In the genomic region with DNA sequence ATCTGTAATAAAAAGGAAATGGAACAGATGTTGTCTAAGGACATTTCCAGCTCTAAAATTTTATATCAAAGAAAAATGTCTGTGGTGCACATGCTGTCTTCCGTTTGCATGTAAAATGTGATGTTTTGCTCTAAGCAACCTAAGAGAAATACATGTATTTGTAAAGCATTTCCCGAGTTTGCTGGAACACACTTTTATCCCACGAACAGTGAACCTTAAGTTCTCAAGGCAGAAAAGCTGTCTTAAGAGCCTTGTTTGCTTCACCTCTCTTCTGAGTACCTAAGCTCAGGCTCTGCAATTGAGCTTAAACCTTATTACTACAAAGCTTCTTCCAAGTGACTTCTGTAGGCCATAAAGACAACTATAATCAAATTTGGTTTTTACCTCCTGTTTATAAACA, we compare ENCODE assay signal across 11 cellular contexts. TPM values are rescaled to one million over a fixed set of nuclear protein-coding genes. Genes with fewer than 3 reads are reported as not detected.
A peak's percentile ranks its signal among the peaks of the same experiment; 100 is the strongest.
DNase-seq lines count a peak whose midpoint lies in the region; ATAC-seq and TF ChIP-seq lines count a peak whose summit lies in the region.
"Had no signal": no experiment of that assay in that cellular context is flagged by ENCODE, and none has a peak within 500 bp of the region (broad histone marks: within the 10 kb centered on the region; RNA-seq: fewer than 3 reads in every experiment).

No MANE protein-coding gene starts in this region.

- H3K27ac Mint-ChIP-seq in activated naive CD8-positive, alpha-beta T cell treated with anti-CD3 and anti-CD28 coated beads, Interleukin-2, amount 50 U/mL, for 24 hours = peak overlapping the region; percentile 94

- H3K36me3 Mint-ChIP-seq in activated naive CD8-positive, alpha-beta T cell treated with anti-CD3 and anti-CD28 coated beads, Interleukin-2, amount 50 U/mL, for 24 hours (ENCODE audit: low read depth) = peaks cover 2% of the 10 kb centered on the region

- no peak overlapping the region for H3K9ac ChIP-seq in muscle layer of colon (ENCODE audit: low read length)

- no peaks in the 10 kb centered on the region for H3K27me3 Mint-ChIP-seq in activated naive CD8-positive, alpha-beta T cell treated with anti-CD3 and anti-CD28 coated beads, Interleukin-2, amount 50 U/mL, for 24 hours

- no peak for DNase-seq in left ventricle myocardium inferior
- DNase-seq in Right ventricle myocardium inferior (ENCODE audit: missing footprints) = no peak
- no peak for DNase-seq in activated naive CD8-positive, alpha-beta T cell treated with anti-CD3 and anti-CD28 coated beads, Interleukin-2, amount 50 U/mL, for 24 hours
- no peak for DNase-seq in upper lobe of right lung
- DNase-seq in NCI-H526 (lab: John Stamatoyannopoulos, UW) = no peak
- DNase-seq: activated CD4-positive, CD25-positive, alpha-beta regulatory T cell treated with anti-CD3 and anti-CD28 coated beads, Interleukin-2, amount 50 U/mL, for 72 hours; effector CD8-positive, alpha-beta T cell; NCI-H2227 treated with DMSO at 0.1 percent for 48 hours had no signal

- no peaks in the 10 kb centered on the region for H3K9me3 Mint-ChIP-seq in activated naive CD8-positive, alpha-beta T cell treated with anti-CD3 and anti-CD28 coated beads, Interleukin-2, amount 50 U/mL, for 24 hours

- H3K27me3 ChIP-seq in left ventricle myocardium inferior (ENCODE audit: low read depth) (no peaks in the 10 kb centered on the region), muscle layer of colon (ENCODE audit: control insufficient read depth in 1 of 2, insufficient read depth in 2 of 2, low read length in 2 of 2) (no peaks in the 10 kb centered on the region), upper lobe of right lung (no peaks in the 10 kb centered on the region)

- H3K4me3 Mint-ChIP-seq in activated naive CD8-positive, alpha-beta T cell treated with anti-CD3 and anti-CD28 coated beads, Interleukin-2, amount 50 U/mL, for 24 hours = peak overlapping the region; percentile 82

- H3K9me3 ChIP-seq in left ventricle myocardium inferior (replicated peaks) (no peaks in the 10 kb centered on the region), muscle layer of colon (ENCODE audit: low read length) (no peaks in the 10 kb centered on the region), upper lobe of right lung (no peaks in the 10 kb centered on the region)

- H3K4me1 Mint-ChIP-seq in activated naive CD8-positive, alpha-beta T cell treated with anti-CD3 and anti-CD28 coated beads, Interleukin-2, amount 50 U/mL, for 24 hours = peaks cover 48% of the 10 kb centered on the region

- TF ChIP-seq CTCF in left ventricle myocardium inferior (IDR thresholded peaks at IDR 0.05; ENCODE audit: borderline replicate concordance) (no peak), upper lobe of right lung (IDR thresholded peaks at IDR 0.05) (no peak)

- no peaks in the 10 kb centered on the region for H3K36me3 ChIP-seq in left ventricle myocardium inferior
- no peaks in the 10 kb centered on the region for H3K36me3 ChIP-seq in muscle layer of colon (ENCODE audit: insufficient read depth, low read length)
- no peaks in the 10 kb centered on the region for H3K36me3 ChIP-seq in upper lobe of right lung

- H3K27ac ChIP-seq in left ventricle myocardium inferior (replicated peaks) (peak overlapping the region; percentile 62), muscle layer of colon (ENCODE audit: low read depth, low read length) (peak overlapping the region; percentile 57), upper lobe of right lung (peak overlapping the region; percentile 82)

- intact Hi-C loops in left ventricle myocardium inferior (cut with micrococcal nuclease) (no loop called here), Right ventricle myocardium inferior (cut with DNase I) (no loop called here), upper lobe of right lung (cut with DNase I) (no loop called here)

- H3K4me1 ChIP-seq in left ventricle myocardium inferior (peaks cover 18% of the 10 kb centered on the region), muscle layer of colon (ENCODE audit: insufficient read depth, low read length) (peaks cover 26% of the 10 kb centered on the region), upper lobe of right lung (peaks cover 42% of the 10 kb centered on the region)

- ATAC-seq in Right ventricle myocardium inferior (no peak), upper lobe of right lung (peak; percentile 41), HG02571 (IDR thresholded peaks at IDR 0.05; ENCODE audit: unreplicated experiment) (no peak), GM18517 (IDR thresholded peaks at IDR 0.05; ENCODE audit: unreplicated experiment) (no peak)
- no peak for ATAC-seq in activated naive CD8-positive, alpha-beta T cell treated with anti-CD3 and anti-CD28 coated beads, Interleukin-2, amount 50 U/mL, for 24 hours

- H3K4me3 ChIP-seq in left ventricle myocardium inferior (peak overlapping the region; percentile 43), muscle layer of colon (ENCODE audit: low read depth in 1 of 2, low read length in 2 of 2) (peak overlapping the region in 1 of 2 donors; percentile 36), upper lobe of right lung (peak overlapping the region; percentile 46)

RNA-seq across cellular contexts. Expression of a gene that starts 24.0 kb away (rescaled TPM):
- 27.8 TPM for total RNA-seq in left ventricle myocardium inferior
- 30.9 TPM for total RNA-seq in Right ventricle myocardium inferior
- 79.6 TPM for total RNA-seq in upper lobe of right lung
